Comparison of ENCODE assay signal across 11 cellular contexts in the genomic region with DNA sequence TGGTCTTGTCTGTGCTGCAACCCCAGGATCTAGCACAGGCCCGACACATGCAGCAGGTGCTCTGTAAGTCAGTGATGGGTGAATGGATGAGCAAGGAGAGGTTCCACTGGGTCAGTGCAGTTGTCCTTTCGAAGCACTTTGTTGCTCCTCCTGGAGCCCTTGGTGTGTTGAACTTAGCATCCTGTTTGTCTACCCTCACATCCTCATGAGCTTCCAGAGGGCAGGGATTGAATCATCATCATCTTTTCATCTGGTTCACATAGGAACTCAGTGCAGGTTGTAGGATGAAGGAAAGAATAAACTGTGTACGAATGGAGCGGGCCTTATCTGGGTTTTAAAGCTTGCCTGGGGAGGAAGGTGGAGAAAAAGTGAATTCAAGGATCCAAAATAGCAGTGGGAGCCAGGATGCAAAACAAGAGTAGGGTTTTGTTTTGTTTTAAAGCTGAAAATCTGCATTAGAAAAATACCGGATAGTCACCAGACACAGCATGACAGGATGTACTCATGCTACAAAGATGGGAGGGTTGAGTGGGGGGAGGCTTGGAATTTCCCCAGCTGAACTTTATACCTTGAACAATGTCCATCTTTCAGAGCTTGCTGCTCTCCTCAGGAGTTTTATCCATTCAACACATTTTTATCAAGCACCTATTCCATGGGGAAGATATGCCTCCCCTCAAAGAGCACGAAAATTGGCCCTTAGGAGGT. TPM values are rescaled to one million over a fixed set of nuclear protein-coding genes. Genes with fewer than 3 reads are reported as not detected.
A peak's percentile ranks its signal among the peaks of the same experiment; 100 is the strongest.
DNase-seq lines count a peak whose midpoint lies in the region; ATAC-seq lines count a peak whose summit lies in the region.
"Had no signal": no experiment of that assay in that cellular context is flagged by ENCODE, and none has a peak within 500 bp of the region (broad histone marks: within the 10 kb centered on the region; RNA-seq: fewer than 3 reads in every experiment).

No MANE protein-coding gene starts in this region.

- peaks cover 46 to 95% (median 66%) of the 10 kb centered on the region in 4 donors for H3K4me1 Mint-ChIP-seq in CD4-positive, CD25-positive, alpha-beta regulatory T cell
- H3K4me1 Mint-ChIP-seq in activated naive CD8-positive, alpha-beta T cell treated with anti-CD3 and anti-CD28 coated beads for 36 hours, result peaks cover 52% of the 10 kb centered on the region

- peaks cover 100% of the 10 kb centered on the region for H3K4me1 ChIP-seq in CD4-positive, CD25-positive, alpha-beta regulatory T cell (ENCODE audit: control insufficient read depth, insufficient read depth, low read length, poor library complexity, severe bottlenecking)
- peaks cover 22% of the 10 kb centered on the region for H3K4me1 ChIP-seq in iPS-18a (ENCODE audit: control insufficient read depth, low read depth, low read length)
- H3K4me1 ChIP-seq: breast epithelium had no signal

- peak overlapping the region; percentile 95 for H3K27ac ChIP-seq in CD4-positive, CD25-positive, alpha-beta regulatory T cell (ENCODE audit: insufficient read depth, low read length, poor library complexity, severe bottlenecking)
- peak overlapping the region; percentile 38 for H3K27ac ChIP-seq in iPS-18a (ENCODE audit: low read length)
- H3K27ac ChIP-seq: breast epithelium had no signal

- ATAC-seq in CD4-positive, CD25-positive, alpha-beta regulatory T cell (ENCODE audit: low read depth in 2 of 2), result peak; percentile 44 to 54

- H3K27me3 Mint-ChIP-seq in CD4-positive, CD25-positive, alpha-beta regulatory T cell, result no peaks in the 10 kb centered on the region
- H3K27me3 Mint-ChIP-seq in activated naive CD8-positive, alpha-beta T cell treated with anti-CD3 and anti-CD28 coated beads for 36 hours, result no peaks in the 10 kb centered on the region
- H3K27me3 Mint-ChIP-seq: B cell had no signal

- H3K36me3 ChIP-seq in CD4-positive, CD25-positive, alpha-beta regulatory T cell (ENCODE audit: control insufficient read depth, insufficient read depth, low read length), result peaks cover 2% of the 10 kb centered on the region
- no peaks in the 10 kb centered on the region for H3K36me3 ChIP-seq in iPS-18a (ENCODE audit: control insufficient read depth, low read depth, low read length)
- H3K36me3 ChIP-seq: breast epithelium had no signal

- peak overlapping the region; percentile 86 to 100 (median 91) for H3K4me3 Mint-ChIP-seq in CD4-positive, CD25-positive, alpha-beta regulatory T cell
- H3K4me3 Mint-ChIP-seq in activated naive CD8-positive, alpha-beta T cell treated with anti-CD3 and anti-CD28 coated beads for 36 hours, result no peak overlapping the region
- H3K4me3 Mint-ChIP-seq: B cell had no signal

- peak overlapping the region; percentile 99 for H3K4me3 ChIP-seq in CD4-positive, CD25-positive, alpha-beta regulatory T cell (ENCODE audit: low read depth, low read length)
- H3K4me3 ChIP-seq in iPS-18a (ENCODE audit: low read length), result peak overlapping the region; percentile 2
- H3K4me3 ChIP-seq: breast epithelium had no signal

- H3K36me3 Mint-ChIP-seq in CD4-positive, CD25-positive, alpha-beta regulatory T cell, result peaks cover 39% of the 10 kb centered on the region
- H3K36me3 Mint-ChIP-seq in activated naive CD8-positive, alpha-beta T cell treated with anti-CD3 and anti-CD28 coated beads for 36 hours, result peaks cover 66% of the 10 kb centered on the region

- H3K9me3 Mint-ChIP-seq in CD4-positive, CD25-positive, alpha-beta regulatory T cell, result no peaks in the 10 kb centered on the region
- no peaks in the 10 kb centered on the region for H3K9me3 Mint-ChIP-seq in activated naive CD8-positive, alpha-beta T cell treated with anti-CD3 and anti-CD28 coated beads for 36 hours

- no peaks in the 10 kb centered on the region for H3K27me3 ChIP-seq in CD4-positive, CD25-positive, alpha-beta regulatory T cell (ENCODE audit: control insufficient read depth, insufficient read depth, low read length)
- no peaks in the 10 kb centered on the region for H3K27me3 ChIP-seq in iPS-18a (ENCODE audit: control insufficient read depth, insufficient read depth, low read length)
- H3K27me3 ChIP-seq: breast epithelium had no signal

- no peaks in the 10 kb centered on the region for H3K9me3 ChIP-seq in CD4-positive, CD25-positive, alpha-beta regulatory T cell (ENCODE audit: control insufficient read depth in 2 of 2, low read length in 2 of 2)
- H3K9me3 ChIP-seq in iPS-18a (ENCODE audit: control insufficient read depth, low read depth, low read length), result no peaks in the 10 kb centered on the region
- H3K9me3 ChIP-seq: breast epithelium had no signal

- peak overlapping the region; percentile 99 to 100 (median 99) for H3K27ac Mint-ChIP-seq in CD4-positive, CD25-positive, alpha-beta regulatory T cell
- peak overlapping the region; percentile 32 for H3K27ac Mint-ChIP-seq in activated naive CD8-positive, alpha-beta T cell treated with anti-CD3 and anti-CD28 coated beads for 36 hours
- H3K27ac Mint-ChIP-seq: B cell had no signal

- DNase-seq in CD4-positive, CD25-positive, alpha-beta regulatory T cell, result peak in 2 of 3 donors; percentile 46 to 56
- DNase-seq in HT1080 (ENCODE audit: low read depth) (peak; percentile 75), NCI-H1105 treated with DMSO at 0.1 percent for 48 hours (lab: John Stamatoyannopoulos, UW) (no peak), nucleus accumbens (lab: John Stamatoyannopoulos, UW) (no peak), NCI-H2081 (lab: John Stamatoyannopoulos, UW) (no peak)
- no peak for DNase-seq in activated naive CD8-positive, alpha-beta T cell treated with anti-CD3 and anti-CD28 coated beads for 36 hours
- DNase-seq in activated effector memory CD4-positive, alpha-beta T cell treated with anti-CD3 and anti-CD28 coated beads, Interleukin-2, amount 50 U/mL, for 16 hours, result no peak
- DNase-seq: stimulated activated CD8-positive, alpha-beta memory T cell treated with anti-CD3 and anti-CD28 coated beads, Interleukin-4, amount 100 ng/mL, for 48 hours had no signal

- no peak overlapping the region for H3K9ac ChIP-seq in iPS-18a (ENCODE audit: low read length)

RNA-seq across cellular contexts. Expression of gene PTTG1, which starts 55.8 kb away (rescaled TPM):
- 44.5 TPM for total RNA-seq in CD4-positive, CD25-positive, alpha-beta regulatory T cell
- polyA plus RNA-seq in CD4-positive, CD25-positive, alpha-beta regulatory T cell, result 100 to 1,000 TPM in 3 of 4 donors, 10 to 100 TPM in 1; 87.8 to 148 (median 108) TPM
- 307 and 313 TPM in 2 replicates for total RNA-seq in HT1080 (2014; rRNA removed; shearing (Covaris generic))
- polyA plus RNA-seq in HT1080 (2015; cell fraction: cytosol; rRNA removed), result 255 and 439 TPM in 2 replicates
- polyA plus RNA-seq in HT1080 (2015; cell fraction: nucleus; rRNA removed), result 200 and 257 TPM in 2 replicates
- total RNA-seq in activated naive CD8-positive, alpha-beta T cell treated with anti-CD3 and anti-CD28 coated beads for 36 hours, result 100 to 1,000 TPM; 102 to 105 TPM

RNA-seq across cellular contexts. Expression of gene SLU7, which starts 58.5 kb away (rescaled TPM):
- total RNA-seq in CD4-positive, CD25-positive, alpha-beta regulatory T cell, result 106 TPM
- polyA plus RNA-seq in CD4-positive, CD25-positive, alpha-beta regulatory T cell, result 100 to 1,000 TPM in 2 of 4 donors, 10 to 100 TPM in 2; 69.8 to 115 (median 93.3) TPM
- total RNA-seq in HT1080 (2014; rRNA removed; shearing (Covaris generic)), result 64.9 and 67.0 TPM in 2 replicates
- polyA plus RNA-seq in HT1080 (2015; cell fraction: cytosol; rRNA removed), result 52.5 and 75.5 TPM in 2 replicates
- 93.3 and 113 TPM in 2 replicates for polyA plus RNA-seq in HT1080 (2015; cell fraction: nucleus; rRNA removed)
- total RNA-seq in activated naive CD8-positive, alpha-beta T cell treated with anti-CD3 and anti-CD28 coated beads for 36 hours, result 10 to 100 TPM; 42.2 to 43.7 TPM

Comparison
In these comparisons a context has a peak if more than half of its experiments do, and no peak if none do; other contexts are left out.
1. DNase-seq: peak in CD4-positive, CD25-positive, alpha-beta regulatory T cell (2 of 3) and HT1080 (single experiment); none in activated naive CD8-positive, alpha-beta T cell treated with anti-CD3 and anti-CD28 coated beads for 36 hours (single experiment), activated effector memory CD4-positive, alpha-beta T cell treated with anti-CD3 and anti-CD28 coated beads, Interleukin-2, amount 50 U/mL, for 16 hours (single experiment), NCI-H1105 treated with DMSO at 0.1 percent for 48 hours (single experiment), nucleus accumbens (0 of 56) and NCI-H2081 (0 of 2).